26 cellular contexts compared by ENCODE assay signal in the genomic region with DNA sequence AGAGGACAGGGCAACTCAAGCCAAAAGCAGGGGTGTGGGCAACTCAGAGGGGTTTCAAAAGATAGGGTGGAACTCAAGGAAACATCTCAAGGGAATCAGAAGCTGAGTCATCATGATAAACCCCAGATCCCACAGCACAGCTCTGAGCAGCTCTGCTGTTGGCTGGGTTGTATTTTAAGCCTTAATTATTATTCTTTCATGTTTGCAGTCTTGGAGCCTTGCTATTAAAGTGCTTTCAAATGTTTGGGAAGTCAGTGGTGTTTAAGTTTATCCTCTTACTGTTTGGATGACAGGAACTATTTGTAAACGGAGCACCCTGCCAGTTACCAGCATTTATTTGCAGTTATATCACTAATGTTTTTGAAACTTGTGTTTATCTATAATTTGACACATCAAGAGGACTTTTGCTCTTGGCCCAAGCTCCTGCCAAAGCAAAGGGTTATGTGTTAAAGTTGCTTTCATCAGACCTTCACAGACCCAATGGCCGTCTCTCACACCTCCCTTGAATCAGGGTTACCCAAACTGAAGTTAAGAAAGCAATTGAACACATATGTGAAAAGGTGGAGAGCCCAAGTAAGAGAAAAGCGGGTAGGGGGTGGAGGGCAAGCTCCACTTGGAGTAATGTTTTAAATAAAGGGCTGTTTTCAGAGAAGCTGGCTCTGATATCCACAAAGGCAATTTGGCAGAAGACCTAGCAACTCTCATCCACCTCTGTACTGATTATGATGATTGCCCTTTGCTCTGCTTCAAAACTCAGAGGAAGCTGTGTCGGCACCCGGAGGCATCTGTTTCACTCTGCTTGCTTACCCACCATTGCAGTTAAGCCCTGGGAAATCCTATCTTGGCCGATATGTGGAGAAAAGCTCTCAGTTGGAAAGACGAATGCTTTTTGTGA.
A peak's percentile ranks its signal among the peaks of the same experiment; 100 is the strongest.
DNase-seq lines count a peak whose midpoint lies in the region; ATAC-seq and TF ChIP-seq lines count a peak whose summit lies in the region.
"Had no signal": no experiment of that assay in that cellular context is flagged by ENCODE, and none has a peak within 500 bp of the region (broad histone marks: within the 10 kb centered on the region; RNA-seq: fewer than 3 reads in every experiment).

No MANE protein-coding gene starts in this region.

- no peaks in the 10 kb centered on the region for H3K9me3 ChIP-seq in muscle layer of colon (ENCODE audit: low read length)
- H3K9me3 ChIP-seq: esophagus squamous epithelium had no signal

- H3K27ac Mint-ChIP-seq in activated CD4-positive, alpha-beta T cell treated with anti-CD3 and anti-CD28 coated beads for 36 hours = no peak overlapping the region
- H3K27ac Mint-ChIP-seq: CD4-positive, alpha-beta T cell; neural progenitor cell; stimulated activated naive B cell treated with anti-CD40 and anti-IgM and Interleukin-4, amounts not matched to agents 10 μg/mL and 1 μg/mL and 100 μg/mL, for 72 hours; T-helper 17 cell had no signal

- H3K9ac ChIP-seq in muscle layer of colon (ENCODE audit: low read length) = no peak overlapping the region
- H3K9ac ChIP-seq: neural progenitor cell had no signal

- H3K36me3 ChIP-seq in muscle layer of colon (ENCODE audit: insufficient read depth, low read length) = no peaks in the 10 kb centered on the region
- H3K36me3 ChIP-seq: cardiac muscle cell, esophagus squamous epithelium, neural progenitor cell had no signal

- TF ChIP-seq CTCF in LNCaP clone FGC (IDR thresholded peaks at IDR 0.05; ENCODE audit: control insufficient read depth, extremely low read depth, insufficient read depth) = no peak

- no peak for ATAC-seq in activated CD4-positive, alpha-beta T cell treated with anti-CD3 and anti-CD28 coated beads for 36 hours
- ATAC-seq in HG03571 (IDR thresholded peaks at IDR 0.05; ENCODE audit: unreplicated experiment) = no peak
- ATAC-seq: stimulated activated naive B cell treated with anti-CD40 and anti-IgM and Interleukin-4, amounts not matched to agents 10 μg/mL and 1 μg/mL and 100 μg/mL, for 72 hours; T-helper 17 cell had no signal

- no peaks in the 10 kb centered on the region for H3K36me3 Mint-ChIP-seq in activated CD4-positive, alpha-beta T cell treated with anti-CD3 and anti-CD28 coated beads for 36 hours (ENCODE audit: low read depth)
- H3K36me3 Mint-ChIP-seq: neural progenitor cell; stimulated activated naive B cell treated with anti-CD40 and anti-IgM and Interleukin-4, amounts not matched to agents 10 μg/mL and 1 μg/mL and 100 μg/mL, for 72 hours had no signal

- peak overlapping the region; percentile 55 for H3K27ac ChIP-seq in muscle layer of colon (ENCODE audit: low read depth, low read length)
- H3K27ac ChIP-seq: cardiac muscle cell, neural progenitor cell had no signal

- DNase-seq in AG08395 (ENCODE audit: low spot score) (peak; percentile 34), LNCaP clone FGC (ENCODE audit: low read depth) (peak; percentile 50), fibroblast of gingiva (ENCODE audit: low read depth) (peak; percentile 71), posterior cingulate gyrus (no peak), COR-L47 (lab: John Stamatoyannopoulos, UW) (no peak)
- DNase-seq in activated CD4-positive, alpha-beta T cell treated with anti-CD3 and anti-CD28 coated beads for 36 hours = no peak
- DNase-seq: ACHN; activated CD4-positive, CD25-positive, alpha-beta regulatory T cell; CD4-positive, alpha-beta T cell; DMS79 treated with DMSO at 0.1 percent for 48 hours; effector memory CD4-positive, alpha-beta T cell; esophagus squamous epithelium; hypothalamus; kidney; midbrain; NCI-H1694 treated with DMSO at 0.1 percent for 48 hours; NCI-H510A treated with DMSO at 0.1 percent for 48 hours; SHP77; stimulated activated CD4-positive, alpha-beta T cell treated with anti-CD3 and anti-CD28 coated beads, Interleukin-15, amount 100 ng/mL, for 24 hours; stimulated activated naive B cell treated with anti-CD40 and anti-IgM and Interleukin-4, amounts not matched to agents 10 μg/mL and 1 μg/mL and 100 μg/mL, for 72 hours; T-helper 17 cell; trophoblast cell had no signal

- no peaks in the 10 kb centered on the region for H3K27me3 Mint-ChIP-seq in activated CD4-positive, alpha-beta T cell treated with anti-CD3 and anti-CD28 coated beads for 36 hours

- H3K4me3 Mint-ChIP-seq in activated CD4-positive, alpha-beta T cell treated with anti-CD3 and anti-CD28 coated beads for 36 hours = no peak overlapping the region
- H3K4me3 Mint-ChIP-seq: CD4-positive, alpha-beta T cell; neural progenitor cell; stimulated activated naive B cell treated with anti-CD40 and anti-IgM and Interleukin-4, amounts not matched to agents 10 μg/mL and 1 μg/mL and 100 μg/mL, for 72 hours; T-helper 17 cell had no signal

- no peaks in the 10 kb centered on the region for H3K27me3 ChIP-seq in muscle layer of colon (ENCODE audit: control insufficient read depth in 1 of 2, insufficient read depth in 2 of 2, low read length in 2 of 2)
- H3K27me3 ChIP-seq: cardiac muscle cell, neural progenitor cell had no signal

- H3K4me1 ChIP-seq in muscle layer of colon (ENCODE audit: insufficient read depth, low read length) = peaks cover 21% of the 10 kb centered on the region
- H3K4me1 ChIP-seq: neural progenitor cell had no signal

- H3K4me1 Mint-ChIP-seq in activated CD4-positive, alpha-beta T cell treated with anti-CD3 and anti-CD28 coated beads for 36 hours = no peaks in the 10 kb centered on the region
- H3K4me1 Mint-ChIP-seq: neural progenitor cell; stimulated activated naive B cell treated with anti-CD40 and anti-IgM and Interleukin-4, amounts not matched to agents 10 μg/mL and 1 μg/mL and 100 μg/mL, for 72 hours; T-helper 17 cell had no signal

- CTCF ChIA-PET in activated CD4-positive, alpha-beta T cell treated with anti-CD3 and anti-CD28 coated beads for 36 hours (lab: Charles Lee) = interaction anchor here (1.0 kb wide), 1 partner anchor 424 kb away, joined by 4 read pairs; no protein-coding TSS in a partner anchor

- POLR2A ChIA-PET in activated CD4-positive, alpha-beta T cell treated with anti-CD3 and anti-CD28 coated beads for 36 hours (lab: Charles Lee) = no interaction called here

- intact Hi-C loops in posterior cingulate gyrus (cut with DNase I) = no loop called here
- intact Hi-C loops in activated CD4-positive, alpha-beta T cell treated with anti-CD3 and anti-CD28 coated beads for 36 hours (cut with DNase I, micrococcal nuclease) = no loop called here

- H3K4me3 ChIP-seq in LNCaP clone FGC (ENCODE audit: low read depth, low read length) = no peak overlapping the region
- no peak overlapping the region for H3K4me3 ChIP-seq in muscle layer of colon (ENCODE audit: low read depth in 1 of 2, low read length in 2 of 2)
- H3K4me3 ChIP-seq: cardiac muscle cell, esophagus squamous epithelium, neural progenitor cell had no signal

- H3K9me3 Mint-ChIP-seq in activated CD4-positive, alpha-beta T cell treated with anti-CD3 and anti-CD28 coated beads for 36 hours (ENCODE audit: low read depth) = no peaks in the 10 kb centered on the region
- H3K9me3 Mint-ChIP-seq: CD4-positive, alpha-beta T cell; neural progenitor cell; stimulated activated naive B cell treated with anti-CD40 and anti-IgM and Interleukin-4, amounts not matched to agents 10 μg/mL and 1 μg/mL and 100 μg/mL, for 72 hours had no signal

Comparison
In these comparisons a context has a peak if more than half of its experiments do, and no peak if none do; other contexts are left out.
1. DNase-seq: peak in AG08395 (single experiment), LNCaP clone FGC (single experiment) and fibroblast of gingiva (single experiment); none in posterior cingulate gyrus (0 of 10), activated CD4-positive, alpha-beta T cell treated with anti-CD3 and anti-CD28 coated beads for 36 hours (single experiment) and COR-L47 (single experiment).